ENCODE assay signal across 1 cellular context in genomic region chr12:3965096-3965495, GRCh38.
TF ChIP-seq lines count a peak whose summit lies in the region.

No MANE protein-coding gene starts in this region.

TF ChIP-seq in HepG2, 621 proteins besides CTCF, POLR2A, EP300 and RAD21:
- TF ChIP-seq, protein P1, sequence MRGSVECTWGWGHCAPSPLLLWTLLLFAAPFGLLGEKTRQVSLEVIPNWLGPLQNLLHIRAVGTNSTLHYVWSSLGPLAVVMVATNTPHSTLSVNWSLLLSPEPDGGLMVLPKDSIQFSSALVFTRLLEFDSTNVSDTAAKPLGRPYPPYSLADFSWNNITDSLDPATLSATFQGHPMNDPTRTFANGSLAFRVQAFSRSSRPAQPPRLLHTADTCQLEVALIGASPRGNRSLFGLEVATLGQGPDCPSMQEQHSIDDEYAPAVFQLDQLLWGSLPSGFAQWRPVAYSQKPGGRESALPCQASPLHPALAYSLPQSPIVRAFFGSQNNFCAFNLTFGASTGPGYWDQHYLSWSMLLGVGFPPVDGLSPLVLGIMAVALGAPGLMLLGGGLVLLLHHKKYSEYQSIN (CRISPR knock-in tag; IDR thresholded peaks at IDR 0.05; ENCODE audit: borderline replicate concordance): no peak
- TF ChIP-seq MAFF (IDR thresholded peaks at IDR 0.05; ENCODE audit: low read depth, low read length): 0 out of 2 replicates have a peak, but pooled peaks have one; percentile 37
- TF ChIP-seq, protein P2, sequence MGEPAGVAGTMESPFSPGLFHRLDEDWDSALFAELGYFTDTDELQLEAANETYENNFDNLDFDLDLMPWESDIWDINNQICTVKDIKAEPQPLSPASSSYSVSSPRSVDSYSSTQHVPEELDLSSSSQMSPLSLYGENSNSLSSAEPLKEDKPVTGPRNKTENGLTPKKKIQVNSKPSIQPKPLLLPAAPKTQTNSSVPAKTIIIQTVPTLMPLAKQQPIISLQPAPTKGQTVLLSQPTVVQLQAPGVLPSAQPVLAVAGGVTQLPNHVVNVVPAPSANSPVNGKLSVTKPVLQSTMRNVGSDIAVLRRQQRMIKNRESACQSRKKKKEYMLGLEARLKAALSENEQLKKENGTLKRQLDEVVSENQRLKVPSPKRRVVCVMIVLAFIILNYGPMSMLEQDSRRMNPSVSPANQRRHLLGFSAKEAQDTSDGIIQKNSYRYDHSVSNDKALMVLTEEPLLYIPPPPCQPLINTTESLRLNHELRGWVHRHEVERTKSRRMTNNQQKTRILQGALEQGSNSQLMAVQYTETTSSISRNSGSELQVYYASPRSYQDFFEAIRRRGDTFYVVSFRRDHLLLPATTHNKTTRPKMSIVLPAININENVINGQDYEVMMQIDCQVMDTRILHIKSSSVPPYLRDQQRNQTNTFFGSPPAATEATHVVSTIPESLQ (CRISPR knock-in tag; conservative IDR thresholded peaks at IDR 0.05): no peak
- peak; percentile 42 to 46; a peak in 3 of 4 replicates for TF ChIP-seq MAFK (conservative IDR thresholded peaks at IDR 0.05 in 1 of 2, IDR thresholded peaks at IDR 0.05 in 1 of 2; ENCODE audit: low read length in 2 of 2)
